Comparison of ENCODE assay signal across 8 cellular contexts in genomic region chr19:19342086-19343015, GRCh38. TPM values are rescaled to one million over a fixed set of nuclear protein-coding genes. Genes with fewer than 3 reads are reported as not detected.
DNase-seq lines count a peak whose midpoint lies in the region; ATAC-seq and TF ChIP-seq lines count a peak whose summit lies in the region.

No MANE protein-coding gene starts in this region.

- no peak for TF ChIP-seq POLR2A in prostate gland (IDR thresholded peaks at IDR 0.05)

- no peaks in the 10 kb centered on the region for H3K4me1 ChIP-seq in prostate gland (replicated peaks)

- no peaks in the 10 kb centered on the region for H3K9me3 ChIP-seq in prostate gland

- DNase-seq in DMS 273 (lab: John Stamatoyannopoulos, UW; ENCODE audit: unreplicated experiment), result peak; percentile 71
- no peak for DNase-seq in DMS 273 treated with DMSO at 0.1 percent for 48 hours (lab: John Stamatoyannopoulos, UW)
- peak; percentile 66 for DNase-seq in NAMALWA (ENCODE audit: low spot score)
- peak; percentile 49 for DNase-seq in SW480 (ENCODE audit: low spot score)
- peak; percentile 47 for DNase-seq in germinal center (ENCODE audit: low spot score)
- peak; percentile 33 for DNase-seq in prostate gland (ENCODE audit: low spot score)
- no peak for DNase-seq in amniotic stem cell (lab: John Stamatoyannopoulos, UW)

- ATAC-seq in HG03521 (IDR thresholded peaks at IDR 0.05; ENCODE audit: unreplicated experiment), result no peak

- WGBS in prostate gland, result 58% methylated on average over 27 of the region's 28 CpGs

- H3K27ac ChIP-seq in prostate gland, result no peak overlapping the region

- H3K36me3 ChIP-seq in prostate gland, result peaks cover 15 to 45% of the 10 kb centered on the region in 2 donors

- intact Hi-C loops in prostate gland (cut with DNase I), result no loop called here

- H3K27me3 ChIP-seq in prostate gland (replicated peaks; ENCODE audit: insufficient read depth), result no peaks in the 10 kb centered on the region

- no peak overlapping the region for H3K4me3 ChIP-seq in prostate gland

- TF ChIP-seq CTCF in prostate gland (IDR thresholded peaks at IDR 0.05), result peak; percentile 69 to 77 (median 70)

RNA-seq across cellular contexts. Expression of gene MAU2, which starts 21.7 kb away (rescaled TPM):
- 100 to 1,000 TPM in 1 of 2 donors, 10 to 100 TPM in 1; 52.5 to 106 TPM for total RNA-seq in prostate gland

RNA-seq across cellular contexts. Expression of gene SUGP1, which starts 22.0 kb away (rescaled TPM):
- 10 to 100 TPM; 51.1 to 53.5 TPM for total RNA-seq in prostate gland

Comparison
In these comparisons a context has a peak if more than half of its experiments do, and no peak if none do; other contexts are left out.
1. DNase-seq: peak in DMS 273 (single experiment), NAMALWA (single experiment), SW480 (single experiment), germinal center (single experiment) and prostate gland (single experiment); none in DMS 273 treated with DMSO at 0.1 percent for 48 hours (single experiment) and amniotic stem cell (single experiment).